In the genomic region with DNA sequence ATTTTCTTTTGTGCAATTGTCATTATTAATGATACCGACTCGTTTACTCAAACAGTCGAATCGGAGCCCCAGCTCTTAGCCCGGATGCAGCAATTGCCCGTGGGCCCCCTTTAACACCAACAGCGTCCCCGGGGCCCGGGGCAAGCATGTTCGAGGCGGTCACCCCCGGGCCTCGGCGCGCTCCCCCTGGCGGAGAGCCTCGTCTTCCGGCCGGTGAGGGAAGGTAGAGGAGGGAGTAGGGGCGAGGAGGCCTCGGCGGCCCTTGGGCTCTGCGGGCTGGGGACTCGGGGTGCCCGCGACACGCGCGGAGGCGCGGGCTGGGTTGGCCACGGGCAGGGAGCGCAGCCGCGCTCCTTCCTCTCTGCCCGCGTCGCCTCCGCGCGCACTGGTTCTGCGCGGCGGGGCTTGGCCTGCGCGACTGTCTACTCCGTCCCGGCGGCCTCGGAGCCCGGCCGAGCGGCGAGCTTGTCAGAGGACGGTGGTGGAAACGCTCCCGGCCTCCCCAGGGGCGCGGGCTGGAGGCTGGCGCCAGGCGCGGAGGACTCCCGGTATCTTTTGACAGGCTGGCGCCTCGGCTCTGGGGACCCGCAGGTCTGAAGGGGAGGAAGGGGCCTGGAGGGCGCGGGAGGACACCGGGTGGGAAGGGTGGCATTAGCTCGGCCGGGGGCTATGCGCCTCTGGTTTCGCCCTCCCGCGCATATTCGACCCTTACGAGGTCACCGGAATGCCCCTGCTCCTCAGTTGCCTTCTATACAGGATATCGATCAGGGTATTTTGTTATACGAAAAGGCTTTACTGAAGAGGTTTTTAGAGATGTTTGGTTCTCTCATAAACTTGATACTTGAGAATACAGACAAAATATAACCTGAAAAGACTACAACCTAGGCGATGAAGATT, we compare ENCODE assay signal across 8 cellular contexts. TPM values are rescaled to one million over a fixed set of nuclear protein-coding genes. Genes with fewer than 3 reads are reported as not detected.
A peak's percentile ranks its signal among the peaks of the same experiment; 100 is the strongest.
DNase-seq lines count a peak whose midpoint lies in the region; ATAC-seq, FAIRE-seq and TF ChIP-seq lines count a peak whose summit lies in the region.

No MANE protein-coding gene starts in this region.

- peaks cover 18% of the 10 kb centered on the region for H3K27me3 Mint-ChIP-seq in WTC11 (ENCODE audit: low read depth)

- peaks cover 2% of the 10 kb centered on the region; the same call in 1 of the 2 replicates for H3K36me3 Mint-ChIP-seq in WTC11

- H3K9me3 Mint-ChIP-seq in WTC11, result no peaks in the 10 kb centered on the region

- peaks cover 70% of the 10 kb centered on the region for H3K79me2 ChIP-seq in keratinocyte (ENCODE audit: control insufficient read depth, insufficient read depth, low read length)

- peak overlapping the region; percentile 98 for H2AFZ ChIP-seq in keratinocyte (ENCODE audit: control insufficient read depth, low read length)

- H3K9me1 ChIP-seq in keratinocyte (ENCODE audit: control insufficient read depth, extremely low read depth, insufficient read depth, low read length), result peaks cover 3% of the 10 kb centered on the region

- dilution Hi-C loops in keratinocyte (cut with MboI; ENCODE audit: extremely low pct_ligation_motif_present, low sequenced_read_pairs), result no loop called here

- peak; percentile 78 to 79 for DNase-seq in NCI-H2081 (lab: John Stamatoyannopoulos, UW)
- DNase-seq in NCI-H2081 treated with DMSO at 0.1 percent for 48 hours (lab: John Stamatoyannopoulos, UW), result no peak
- DNase-seq in NCI-H2107 (lab: John Stamatoyannopoulos, UW), result peak; percentile 53
- DNase-seq in WTC11 (ENCODE audit: low spot score), result peak; percentile 86
- peak; percentile 49 for DNase-seq in bronchial epithelial cell (ENCODE audit: low read depth)
- DNase-seq in keratinocyte (ENCODE audit: low read depth, low spot score), result no peak
- DNase-seq in stimulated activated CD4-positive, alpha-beta T cell treated with anti-CD3 and anti-CD28 coated beads, Interleukin-15, amount 100 ng/mL, for 1 hour (ENCODE audit: low read depth in 1 of 2, low spot score in 1 of 2), result peak; percentile 67 to 78

- H3K9ac ChIP-seq in keratinocyte (ENCODE audit: control insufficient read depth, extremely low read depth, insufficient read depth, low read length), result peak overlapping the region; percentile 76

- H3K36me3 ChIP-seq in bronchial epithelial cell (ENCODE audit: control insufficient read depth, insufficient read depth, low read length) (no peaks in the 10 kb centered on the region), keratinocyte (ENCODE audit: control insufficient read depth in 2 of 2, extremely low read depth in 1 of 2, insufficient read depth in 2 of 2, low read length in 2 of 2) (peaks cover 0 to 11% of the 10 kb centered on the region in 2 experiments)

- peak overlapping the region; percentile 61 for H3K27ac ChIP-seq in keratinocyte (ENCODE audit: control insufficient read depth, insufficient read depth, low read length)

- H3K27ac Mint-ChIP-seq in WTC11, result no peak overlapping the region

- H3K9me3 ChIP-seq in keratinocyte (ENCODE audit: control insufficient read depth, low read depth, low read length), result no peaks in the 10 kb centered on the region

- CTCF ChIA-PET in WTC11 (lab: Charles Lee), result interaction anchor here (0.5 to 2.0 kb wide), 21 partner anchors 10 to 1169 kb away, joined by 3 to 16 read pairs (median 3); a partner anchor contains a TSS

- peak overlapping the region; percentile 84 for H3K4me2 ChIP-seq in keratinocyte (ENCODE audit: control insufficient read depth, extremely low read depth, insufficient read depth, low read depth, low read length)

- H4K20me1 ChIP-seq in keratinocyte (ENCODE audit: control insufficient read depth, extremely low read depth, insufficient read depth, low read length), result no peaks in the 10 kb centered on the region

- peaks cover 9% of the 10 kb centered on the region; the same call in 1 of the 2 replicates for H3K4me1 Mint-ChIP-seq in WTC11

- H3K4me3 ChIP-seq in bronchial epithelial cell (ENCODE audit: low read depth, low read length) (peak overlapping the region; percentile 88), keratinocyte (ENCODE audit: control insufficient read depth in 2 of 3, extremely low read depth in 1 of 3, insufficient read depth in 2 of 3, low read depth in 1 of 3, low read length in 3 of 3) (peak overlapping the region; percentile 77 to 96 (median 92))

- POLR2A ChIA-PET in WTC11 (lab: Charles Lee), result interaction anchor here (0.9 to 1.6 kb wide), 5 partner anchors 27 to 209 kb away, joined by 3 to 7 read pairs (median 4); a partner anchor contains a TSS

- ATAC-seq in HG02885 (IDR thresholded peaks at IDR 0.05; ENCODE audit: poor library complexity, unreplicated experiment) (peak; percentile 78), WTC11 (peak; percentile 72)

- peak; percentile 61 for TF ChIP-seq CTCF in WTC11 (IDR thresholded peaks at IDR 0.05)
- peak; percentile 81 for TF ChIP-seq CTCF in bronchial epithelial cell (IDR thresholded peaks at IDR 0.05; ENCODE audit: insufficient read depth, low read length, severe bottlenecking)
- peak; percentile 43 to 80 (median 73) for TF ChIP-seq CTCF in keratinocyte (optimal IDR thresholded peaks at IDR 0.05 in 1 of 3, IDR thresholded peaks at IDR 0.05 in 1 of 3, conservative IDR thresholded peaks at IDR 0.05 in 1 of 3; ENCODE audit: extremely low read depth in 1 of 3, insufficient read depth in 2 of 3, low read length in 3 of 3)

- no peaks in the 10 kb centered on the region for H3K27me3 ChIP-seq in bronchial epithelial cell (ENCODE audit: control insufficient read depth, insufficient read depth, low read length)
- H3K27me3 ChIP-seq in keratinocyte (ENCODE audit: control insufficient read depth, extremely low read depth, insufficient read depth, low read length), result no peaks in the 10 kb centered on the region

- peaks cover 11% of the 10 kb centered on the region for H3K4me1 ChIP-seq in keratinocyte (ENCODE audit: control insufficient read depth, extremely low read depth, insufficient read depth, low read length)

- FAIRE-seq in bronchial epithelial cell (lab: Jason Lieb, UNC) (no peak), keratinocyte (lab: Jason Lieb, UNC) (no peak)

- peak overlapping the region; percentile 97 for H3K4me3 Mint-ChIP-seq in WTC11

TF ChIP-seq in WTC11, 78 proteins besides CTCF, POLR2A, EP300 and RAD21 (continues in another document):
- TF ChIP-seq, protein P1, sequence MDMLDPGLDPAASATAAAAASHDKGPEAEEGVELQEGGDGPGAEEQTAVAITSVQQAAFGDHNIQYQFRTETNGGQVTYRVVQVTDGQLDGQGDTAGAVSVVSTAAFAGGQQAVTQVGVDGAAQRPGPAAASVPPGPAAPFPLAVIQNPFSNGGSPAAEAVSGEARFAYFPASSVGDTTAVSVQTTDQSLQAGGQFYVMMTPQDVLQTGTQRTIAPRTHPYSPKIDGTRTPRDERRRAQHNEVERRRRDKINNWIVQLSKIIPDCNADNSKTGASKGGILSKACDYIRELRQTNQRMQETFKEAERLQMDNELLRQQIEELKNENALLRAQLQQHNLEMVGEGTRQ (CRISPR knock-in tag; IDR thresholded peaks at IDR 0.05), result 0 out of 2 replicates have a peak, but pooled peaks have one; percentile 9
- TF ChIP-seq CBFB (CRISPR knock-in tag; IDR thresholded peaks at IDR 0.05; ENCODE audit: low read depth), result no peak
- peak; percentile 62; the same call in 1 of the 2 replicates for TF ChIP-seq TP53 (CRISPR knock-in tag; IDR thresholded peaks at IDR 0.05)
- TF ChIP-seq ZNF232 (CRISPR knock-in tag; IDR thresholded peaks at IDR 0.05), result no peak

RNA-seq across cellular contexts. Expression of a gene that starts 1.5 kb away (rescaled TPM):
- 8.9 to 10.4 TPM (median 10.2 TPM) in 3 replicates for total RNA-seq in WTC11 (2021)
- total RNA-seq in bronchial epithelial cell, result 7.9 and 11.1 TPM in 2 replicates
- polyA plus RNA-seq in keratinocyte, result 11.8 to 20.7 TPM (median 13.2 TPM) in 3 replicates
- 6.9 TPM for polyA plus RNA-seq in keratinocyte (2011; ENCODE audit: low read depth)
- 9.3 and 15.1 TPM in 2 replicates for polyA plus RNA-seq in keratinocyte (2011; cell fraction: cytosol; rRNA removed)
- polyA plus RNA-seq in keratinocyte (2011; cell fraction: nucleus; rRNA removed), result 22.4 and 25.3 TPM in 2 replicates
- 5.4 and 9.9 TPM in 2 replicates for polyA plus RNA-seq in keratinocyte (2012; ENCODE audit: low replicate concordance)
- polyA minus RNA-seq in keratinocyte, result 1.1 to 9.2 TPM (median 4.3 TPM) in 3 replicates
- 7.9 TPM for polyA minus RNA-seq in keratinocyte (2011; cell fraction: cytosol; rRNA and poly(A)+ RNA removed)
- 5.8 and 14.2 TPM in 2 replicates for polyA minus RNA-seq in keratinocyte (2011; cell fraction: nucleus; rRNA and poly(A)+ RNA removed)

RNA-seq across cellular contexts. Expression of a gene that starts 1.6 kb away (rescaled TPM):
- total RNA-seq in WTC11 (2021) (17.2 to 21.8 TPM (median 20.8 TPM) in 3 replicates), bronchial epithelial cell (4.0 and 6.1 TPM in 2 replicates)
- polyA plus RNA-seq in keratinocyte, result 5.5 to 8.8 TPM (median 6.4 TPM) in 3 replicates
- polyA plus RNA-seq in keratinocyte (2011; ENCODE audit: low read depth), result 6.0 TPM
- polyA plus RNA-seq in keratinocyte (2011; cell fraction: cytosol; rRNA removed), result 2.2 and 3.9 TPM in 2 replicates
- polyA plus RNA-seq in keratinocyte (2011; cell fraction: nucleus; rRNA removed), result 8.3 and 11.4 TPM in 2 replicates
- 3.4 and 4.8 TPM in 2 replicates for polyA plus RNA-seq in keratinocyte (2012; ENCODE audit: low replicate concordance)
- 1.6 to 4.0 TPM (median 1.7 TPM) in 3 replicates for polyA minus RNA-seq in keratinocyte
- polyA minus RNA-seq in keratinocyte (2011; cell fraction: cytosol; rRNA and poly(A)+ RNA removed), result 1.9 TPM
- polyA minus RNA-seq in keratinocyte (2011; cell fraction: nucleus; rRNA and poly(A)+ RNA removed), result 5.2 and 6.3 TPM in 2 replicates

RNA-seq across cellular contexts. Expression of a gene that starts 26.8 kb away (rescaled TPM):
- total RNA-seq in WTC11 (2021), result 8.0 to 8.9 TPM (median 8.4 TPM) in 3 replicates
- 9.7 and 16.1 TPM in 2 replicates for total RNA-seq in bronchial epithelial cell
- polyA plus RNA-seq in keratinocyte, result 7.0 to 16.9 TPM (median 11.6 TPM) in 3 replicates
- 5.1 TPM for polyA plus RNA-seq in keratinocyte (2011; ENCODE audit: low read depth)
- 7.8 and 12.5 TPM in 2 replicates for polyA plus RNA-seq in keratinocyte (2011; cell fraction: cytosol; rRNA removed)
- 5.1 and 6.8 TPM in 2 replicates for polyA plus RNA-seq in keratinocyte (2011; cell fraction: nucleus; rRNA removed)
- polyA plus RNA-seq in keratinocyte (2012; ENCODE audit: low replicate concordance), result 8.7 and 11.2 TPM in 2 replicates
- 0.62 to 3.9 TPM (median 1.6 TPM) in 3 replicates for polyA minus RNA-seq in keratinocyte
- 2.3 TPM for polyA minus RNA-seq in keratinocyte (2011; cell fraction: cytosol; rRNA and poly(A)+ RNA removed)
- 0.53 and 0.78 TPM in 2 replicates for polyA minus RNA-seq in keratinocyte (2011; cell fraction: nucleus; rRNA and poly(A)+ RNA removed)

RNA-seq across cellular contexts. Expression of a gene that starts 45.4 kb away (rescaled TPM):
- total RNA-seq in WTC11 (2021) (15.6 to 26.5 TPM (median 20.3 TPM) in 3 replicates), bronchial epithelial cell (41.3 and 44.9 TPM in 2 replicates)
- polyA plus RNA-seq in keratinocyte, result 27.0 to 40.3 TPM (median 35.4 TPM) in 3 replicates
- polyA plus RNA-seq in keratinocyte (2011; ENCODE audit: low read depth), result 60.6 TPM
- 24.6 and 28.1 TPM in 2 replicates for polyA plus RNA-seq in keratinocyte (2011; cell fraction: cytosol; rRNA removed)
- 55.0 and 88.2 TPM in 2 replicates for polyA plus RNA-seq in keratinocyte (2011; cell fraction: nucleus; rRNA removed)
- 29.5 and 40.7 TPM in 2 replicates for polyA plus RNA-seq in keratinocyte (2012; ENCODE audit: low replicate concordance)
- 16.1 to 42.6 TPM (median 24.0 TPM) in 3 replicates for polyA minus RNA-seq in keratinocyte
- polyA minus RNA-seq in keratinocyte (2011; cell fraction: cytosol; rRNA and poly(A)+ RNA removed), result 14.2 TPM
- polyA minus RNA-seq in keratinocyte (2011; cell fraction: nucleus; rRNA and poly(A)+ RNA removed), result 25.0 and 40.4 TPM in 2 replicates

Comparison
In these comparisons a context has a peak if more than half of its experiments do, and no peak if none do; other contexts are left out.
1. DNase-seq: peak in NCI-H2081 (2 of 2), NCI-H2107 (single experiment), WTC11 (single experiment), bronchial epithelial cell (single experiment) and stimulated activated CD4-positive, alpha-beta T cell treated with anti-CD3 and anti-CD28 coated beads, Interleukin-15, amount 100 ng/mL, for 1 hour (2 of 2); none in NCI-H2081 treated with DMSO at 0.1 percent for 48 hours (single experiment) and keratinocyte (single experiment).
2. Peak in every context shown above with its lines, with median percentiles within 50 percentile points of each other: CTCF ChIP-seq.